Comparison of ENCODE assay signal across 1 cellular context in genomic region chr6:38346291-38347079, GRCh38.
TF ChIP-seq lines count a peak whose summit lies in the region.

No MANE protein-coding gene starts in this region.

TF ChIP-seq in WTC11, 78 proteins besides CTCF, POLR2A, EP300 and RAD21 (continued from another document):
- TF ChIP-seq ATF2 (CRISPR knock-in tag; IDR thresholded peaks at IDR 0.05; ENCODE audit: borderline replicate concordance, low read depth) = no peak
- no peak for TF ChIP-seq HMGXB4 (CRISPR knock-in tag; IDR thresholded peaks at IDR 0.05)
- no peak for TF ChIP-seq CREM (CRISPR knock-in tag; IDR thresholded peaks at IDR 0.05)
- TF ChIP-seq USF1 (CRISPR knock-in tag; IDR thresholded peaks at IDR 0.05) = no peak
- no peak for TF ChIP-seq NFE2L1 (CRISPR knock-in tag; IDR thresholded peaks at IDR 0.05)
- no peak for TF ChIP-seq SMAD4 (CRISPR knock-in tag; IDR thresholded peaks at IDR 0.05)
- TF ChIP-seq ZNF532 (CRISPR knock-in tag; IDR thresholded peaks at IDR 0.05; ENCODE audit: borderline replicate concordance) = no peak
- TF ChIP-seq ZBTB21 (CRISPR knock-in tag; IDR thresholded peaks at IDR 0.05; ENCODE audit: borderline replicate concordance) = no peak
- no peak for TF ChIP-seq ZNF396 (CRISPR knock-in tag; IDR thresholded peaks at IDR 0.05; ENCODE audit: borderline replicate concordance)
- TF ChIP-seq OVOL2 (CRISPR knock-in tag; IDR thresholded peaks at IDR 0.05; ENCODE audit: borderline replicate concordance) = no peak
- no peak for TF ChIP-seq RELA (CRISPR knock-in tag; IDR thresholded peaks at IDR 0.05; ENCODE audit: borderline replicate concordance)
- no peak for TF ChIP-seq RORB (CRISPR knock-in tag; IDR thresholded peaks at IDR 0.05)
